ENCODE assay signal across 9 cellular contexts in genomic region chr18:57446322-57446721, GRCh38. TPM values are rescaled to one million over a fixed set of nuclear protein-coding genes. Genes with fewer than 3 reads are reported as not detected.
DNase-seq lines count a peak whose midpoint lies in the region; ATAC-seq lines count a peak whose summit lies in the region.
"Had no signal": no experiment of that assay in that cellular context is flagged by ENCODE, and none has a peak within 500 bp of the region (broad histone marks: within the 10 kb centered on the region; RNA-seq: fewer than 3 reads in every experiment).

No MANE protein-coding gene starts in this region.

- H3K9me3 Mint-ChIP-seq in activated CD4-positive, alpha-beta T cell treated with anti-CD3 and anti-CD28 coated beads, Interleukin-2, amount 10 ng/mL, durations not matched to agents 24 days and 14 days = peaks cover 4% of the 10 kb centered on the region
- no peaks in the 10 kb centered on the region for H3K9me3 Mint-ChIP-seq in activated CD4-positive, alpha-beta T cell treated with anti-CD3 and anti-CD28 coated beads, Interleukin-2, amount 10 ng/mL, durations not matched to agents 7 days and 5 days

- peaks cover 3% of the 10 kb centered on the region for H3K4me1 Mint-ChIP-seq in activated CD4-positive, alpha-beta T cell treated with anti-CD3 and anti-CD28 coated beads, Interleukin-2, amount 10 ng/mL, durations not matched to agents 24 days and 14 days
- H3K4me1 Mint-ChIP-seq in activated CD4-positive, alpha-beta T cell treated with anti-CD3 and anti-CD28 coated beads, Interleukin-2, amount 10 ng/mL, durations not matched to agents 7 days and 5 days = peaks cover 4% of the 10 kb centered on the region

- peaks cover 36% of the 10 kb centered on the region for H3K27me3 Mint-ChIP-seq in activated CD4-positive, alpha-beta T cell treated with anti-CD3 and anti-CD28 coated beads, Interleukin-2, amount 10 ng/mL, durations not matched to agents 24 days and 14 days
- H3K27me3 Mint-ChIP-seq in activated CD4-positive, alpha-beta T cell treated with anti-CD3 and anti-CD28 coated beads, Interleukin-2, amount 10 ng/mL, durations not matched to agents 7 days and 5 days = peaks cover 46% of the 10 kb centered on the region

- POLR2A ChIA-PET in activated CD4-positive, alpha-beta T cell treated with anti-CD3 and anti-CD28 coated beads, Interleukin-2, amount 10 ng/mL, durations not matched to agents 7 days and 5 days (lab: Charles Lee) = no interaction called here

- ATAC-seq in HG03039 (IDR thresholded peaks at IDR 0.05; ENCODE audit: unreplicated experiment) = no peak
- ATAC-seq: Right ventricle myocardium inferior had no signal

- intact Hi-C loops in activated CD4-positive, alpha-beta T cell treated with anti-CD3 and anti-CD28 coated beads, Interleukin-2, amount 10 ng/mL, durations not matched to agents 24 days and 14 days (cut with micrococcal nuclease) = loop anchor here (1.0 kb wide), 1 partner anchor 698 kb away; no protein-coding TSS in a partner anchor

- H3K27ac Mint-ChIP-seq in activated CD4-positive, alpha-beta T cell treated with anti-CD3 and anti-CD28 coated beads, Interleukin-2, amount 10 ng/mL, durations not matched to agents 24 days and 14 days = no peak overlapping the region
- H3K27ac Mint-ChIP-seq in activated CD4-positive, alpha-beta T cell treated with anti-CD3 and anti-CD28 coated beads, Interleukin-2, amount 10 ng/mL, durations not matched to agents 7 days and 5 days = no peak overlapping the region

- peak; percentile 71 for DNase-seq in activated CD4-positive, alpha-beta T cell treated with anti-CD3 and anti-CD28 coated beads, Interleukin-2, amount 10 ng/mL, durations not matched to agents 24 days and 14 days
- DNase-seq in activated CD4-positive, alpha-beta T cell treated with anti-CD3 and anti-CD28 coated beads, Interleukin-2, amount 10 ng/mL, durations not matched to agents 7 days and 5 days = no peak
- DNase-seq in NCI-H146 (lab: John Stamatoyannopoulos, UW) (peak; percentile 73), cerebellar cortex (ENCODE audit: low spot score) (peak; percentile 35), retina (peak; percentile 57), foreskin melanocyte (no peak), NOMO-1 treated with DMSO at 0.1 percent for 48 hours (lab: John Stamatoyannopoulos, UW; ENCODE audit: unreplicated experiment) (no peak)

- H3K36me3 Mint-ChIP-seq in activated CD4-positive, alpha-beta T cell treated with anti-CD3 and anti-CD28 coated beads, Interleukin-2, amount 10 ng/mL, durations not matched to agents 24 days and 14 days (ENCODE audit: low read depth) = no peaks in the 10 kb centered on the region
- peaks cover 1% of the 10 kb centered on the region for H3K36me3 Mint-ChIP-seq in activated CD4-positive, alpha-beta T cell treated with anti-CD3 and anti-CD28 coated beads, Interleukin-2, amount 10 ng/mL, durations not matched to agents 7 days and 5 days (ENCODE audit: low read depth)

- CTCF ChIA-PET in activated CD4-positive, alpha-beta T cell treated with anti-CD3 and anti-CD28 coated beads, Interleukin-2, amount 10 ng/mL, durations not matched to agents 7 days and 5 days (lab: Charles Lee) = no interaction called here

- no peak overlapping the region for H3K4me3 Mint-ChIP-seq in activated CD4-positive, alpha-beta T cell treated with anti-CD3 and anti-CD28 coated beads, Interleukin-2, amount 10 ng/mL, durations not matched to agents 24 days and 14 days
- H3K4me3 Mint-ChIP-seq in activated CD4-positive, alpha-beta T cell treated with anti-CD3 and anti-CD28 coated beads, Interleukin-2, amount 10 ng/mL, durations not matched to agents 7 days and 5 days = no peak overlapping the region

RNA-seq across cellular contexts. Expression of gene ONECUT2, which starts 11.1 kb away (rescaled TPM):
- total RNA-seq in activated CD4-positive, alpha-beta T cell treated with anti-CD3 and anti-CD28 coated beads, Interleukin-2, amount 10 ng/mL, durations not matched to agents 24 days and 14 days = not detected in 2 replicates
- not detected for total RNA-seq in activated CD4-positive, alpha-beta T cell treated with anti-CD3 and anti-CD28 coated beads, Interleukin-2, amount 10 ng/mL, durations not matched to agents 7 days and 5 days

Comparison
In these comparisons a context has a peak if more than half of its experiments do, and no peak if none do; other contexts are left out.
1. DNase-seq: peak in activated CD4-positive, alpha-beta T cell treated with anti-CD3 and anti-CD28 coated beads, Interleukin-2, amount 10 ng/mL, durations not matched to agents 24 days and 14 days (single experiment), NCI-H146 (single experiment), cerebellar cortex (single experiment) and retina (single experiment); none in activated CD4-positive, alpha-beta T cell treated with anti-CD3 and anti-CD28 coated beads, Interleukin-2, amount 10 ng/mL, durations not matched to agents 7 days and 5 days (single experiment), foreskin melanocyte (single experiment) and NOMO-1 treated with DMSO at 0.1 percent for 48 hours (single experiment).